Comparison of ENCODE assay signal across 17 cellular contexts in genomic region chr1:225707824-225708223, GRCh38. TPM values are rescaled to one million over a fixed set of nuclear protein-coding genes. Genes with fewer than 3 reads are reported as not detected.
A peak's percentile ranks its signal among the peaks of the same experiment; 100 is the strongest.
DNase-seq lines count a peak whose midpoint lies in the region; ATAC-seq and TF ChIP-seq lines count a peak whose summit lies in the region.
"Had no signal": no experiment of that assay in that cellular context is flagged by ENCODE, and none has a peak within 500 bp of the region (broad histone marks: within the 10 kb centered on the region; RNA-seq: fewer than 3 reads in every experiment).

No MANE protein-coding gene starts in this region.

- TF ChIP-seq CTCF in HEK293 (tag by site-specific recombination; IDR thresholded peaks at IDR 0.05) = no peak
- no peak for TF ChIP-seq CTCF in endodermal cell (conservative IDR thresholded peaks at IDR 0.05)
- no peak for TF ChIP-seq CTCF in neural progenitor cell (IDR thresholded peaks at IDR 0.05)

- ATAC-seq in HG03469 (IDR thresholded peaks at IDR 0.05; ENCODE audit: unreplicated experiment) (no peak), GM18502 (IDR thresholded peaks at IDR 0.05; ENCODE audit: poor library complexity, unreplicated experiment) (no peak)
- no peak for ATAC-seq in activated CD8-positive, alpha-beta T cell treated with anti-CD3 and anti-CD28 coated beads, Interleukin-2, amount 10 ng/mL, durations not matched to agents 7 days and 5 days
- no peak for ATAC-seq in stimulated activated naive B cell treated with anti-CD40 and anti-IgM and Interleukin-4, amounts not matched to agents 10 μg/mL and 1 μg/mL and 100 μg/mL, for 72 hours (replicated peaks)

- no peaks in the 10 kb centered on the region for H3K9me3 Mint-ChIP-seq in endodermal cell
- H3K9me3 Mint-ChIP-seq in neural progenitor cell = no peaks in the 10 kb centered on the region
- H3K9me3 Mint-ChIP-seq in activated CD8-positive, alpha-beta T cell treated with anti-CD3 and anti-CD28 coated beads, Interleukin-2, amount 10 ng/mL, durations not matched to agents 7 days and 5 days (ENCODE audit: insufficient read depth) = no peaks in the 10 kb centered on the region
- H3K9me3 Mint-ChIP-seq in stimulated activated naive B cell treated with anti-CD40 and anti-IgM and Interleukin-4, amounts not matched to agents 10 μg/mL and 1 μg/mL and 100 μg/mL, for 72 hours = no peaks in the 10 kb centered on the region
- H3K9me3 Mint-ChIP-seq: CD4-positive, alpha-beta T cell had no signal

- H3K4me3 ChIP-seq in HEK293 (ENCODE audit: low read depth, low read length) = no peak overlapping the region
- H3K4me3 ChIP-seq in endodermal cell (ENCODE audit: low read length) = no peak overlapping the region
- no peak overlapping the region for H3K4me3 ChIP-seq in neural progenitor cell

- DNase-seq in endodermal cell (no peak), neural progenitor cell (ENCODE audit: low spot score) (no peak)
- no peak for DNase-seq in activated CD8-positive, alpha-beta T cell treated with anti-CD3 and anti-CD28 coated beads, Interleukin-2, amount 10 ng/mL, durations not matched to agents 7 days and 5 days
- no peak for DNase-seq in stimulated activated naive B cell treated with anti-CD40 and anti-IgM and Interleukin-4, amounts not matched to agents 10 μg/mL and 1 μg/mL and 100 μg/mL, for 72 hours
- DNase-seq: C1 segment of cervical spinal cord; CD4-positive, alpha-beta T cell; COR-L47; DMS153; DMS79 treated with DMSO at 0.1 percent for 48 hours; EL; GDM1; HCEC 1CT; IMR-90 had no signal

- H3K27ac ChIP-seq in HEK293 (ENCODE audit: extremely low read depth, low read depth, low read length) (no peak overlapping the region), endodermal cell (ENCODE audit: low read depth, low read length) (peak overlapping the region; percentile 5), neural progenitor cell (no peak overlapping the region)

- no peaks in the 10 kb centered on the region for H3K27me3 ChIP-seq in endodermal cell (ENCODE audit: control insufficient read depth, insufficient read depth, low read length, poor library complexity, severe bottlenecking)
- no peaks in the 10 kb centered on the region for H3K27me3 ChIP-seq in neural progenitor cell

- no peaks in the 10 kb centered on the region for H3K79me2 ChIP-seq in neural progenitor cell (ENCODE audit: low read depth)

- H4K20me1 ChIP-seq in neural progenitor cell (ENCODE audit: low read depth) = no peaks in the 10 kb centered on the region

- H3K27ac Mint-ChIP-seq in endodermal cell (no peak overlapping the region), neural progenitor cell (no peak overlapping the region)
- no peak overlapping the region for H3K27ac Mint-ChIP-seq in activated CD8-positive, alpha-beta T cell treated with anti-CD3 and anti-CD28 coated beads, Interleukin-2, amount 10 ng/mL, durations not matched to agents 7 days and 5 days
- H3K27ac Mint-ChIP-seq in stimulated activated naive B cell treated with anti-CD40 and anti-IgM and Interleukin-4, amounts not matched to agents 10 μg/mL and 1 μg/mL and 100 μg/mL, for 72 hours = no peak overlapping the region
- H3K27ac Mint-ChIP-seq: B cell; CD4-positive, alpha-beta T cell had no signal

- H3K9ac ChIP-seq in endodermal cell (ENCODE audit: extremely low read depth, low read length, poor library complexity, severe bottlenecking) (no peak overlapping the region), neural progenitor cell (no peak overlapping the region)

- H3K9me3 ChIP-seq in HEK293 (ENCODE audit: control insufficient read depth, insufficient read depth, low read depth, low read length) (no peaks in the 10 kb centered on the region), endodermal cell (ENCODE audit: control insufficient read depth, low read length) (no peaks in the 10 kb centered on the region), neural progenitor cell (ENCODE audit: low read depth) (no peaks in the 10 kb centered on the region)

- H3K4me2 ChIP-seq in neural progenitor cell = peak overlapping the region; percentile 48

- H3K36me3 Mint-ChIP-seq in endodermal cell (ENCODE audit: low read depth) (no peaks in the 10 kb centered on the region), neural progenitor cell (no peaks in the 10 kb centered on the region)
- H3K36me3 Mint-ChIP-seq in activated CD8-positive, alpha-beta T cell treated with anti-CD3 and anti-CD28 coated beads, Interleukin-2, amount 10 ng/mL, durations not matched to agents 7 days and 5 days (ENCODE audit: low read depth) = no peaks in the 10 kb centered on the region
- no peaks in the 10 kb centered on the region for H3K36me3 Mint-ChIP-seq in stimulated activated naive B cell treated with anti-CD40 and anti-IgM and Interleukin-4, amounts not matched to agents 10 μg/mL and 1 μg/mL and 100 μg/mL, for 72 hours

- H3K4me1 Mint-ChIP-seq in endodermal cell (peaks cover 8% of the 10 kb centered on the region), neural progenitor cell (no peaks in the 10 kb centered on the region)
- no peaks in the 10 kb centered on the region for H3K4me1 Mint-ChIP-seq in activated CD8-positive, alpha-beta T cell treated with anti-CD3 and anti-CD28 coated beads, Interleukin-2, amount 10 ng/mL, durations not matched to agents 7 days and 5 days (ENCODE audit: low read depth)
- peaks cover 0 to 7% of the 10 kb centered on the region in 2 donors for H3K4me1 Mint-ChIP-seq in stimulated activated naive B cell treated with anti-CD40 and anti-IgM and Interleukin-4, amounts not matched to agents 10 μg/mL and 1 μg/mL and 100 μg/mL, for 72 hours
- H3K4me1 Mint-ChIP-seq: B cell had no signal

- peak overlapping the region; percentile 46 for H2AFZ ChIP-seq in neural progenitor cell (replicated peaks)

- peaks cover 9% of the 10 kb centered on the region for H3F3A ChIP-seq in neural progenitor cell (ENCODE audit: low read depth)

- CTCF ChIA-PET in HEK293 (lab: Yijun Ruan, JAX) = interaction anchor here (0.8 to 5.5 kb wide), 4 partner anchors 8 to 65 kb away, joined by 3 to 26 read pairs (median 3); no protein-coding TSS in a partner anchor
- CTCF ChIA-PET in activated CD8-positive, alpha-beta T cell treated with anti-CD3 and anti-CD28 coated beads, Interleukin-2, amount 10 ng/mL, durations not matched to agents 7 days and 5 days (lab: Charles Lee) = no interaction called here

- WGBS in endodermal cell (ENCODE audit: insufficient coverage in 1 of 2, insufficient read length in 1 of 2), 2 experiments = 71 to 83% methylated on average over 3 of the region's 3 CpGs

- H3K36me3 ChIP-seq in HEK293 (ENCODE audit: control insufficient read depth in 2 of 2, insufficient read depth in 1 of 2, low read length in 2 of 2) = no peaks in the 10 kb centered on the region
- H3K36me3 ChIP-seq in endodermal cell (ENCODE audit: control insufficient read depth, insufficient read depth, low read length) = no peaks in the 10 kb centered on the region
- no peaks in the 10 kb centered on the region for H3K36me3 ChIP-seq in neural progenitor cell

- H3K27me3 Mint-ChIP-seq in endodermal cell (ENCODE audit: insufficient read depth) (no peaks in the 10 kb centered on the region), neural progenitor cell (ENCODE audit: insufficient read depth, low read depth) (peaks cover 3% of the 10 kb centered on the region)
- peaks cover 3% of the 10 kb centered on the region for H3K27me3 Mint-ChIP-seq in activated CD8-positive, alpha-beta T cell treated with anti-CD3 and anti-CD28 coated beads, Interleukin-2, amount 10 ng/mL, durations not matched to agents 7 days and 5 days (ENCODE audit: low read depth)
- H3K27me3 Mint-ChIP-seq in stimulated activated naive B cell treated with anti-CD40 and anti-IgM and Interleukin-4, amounts not matched to agents 10 μg/mL and 1 μg/mL and 100 μg/mL, for 72 hours = no peaks in the 10 kb centered on the region

- H3K4me3 Mint-ChIP-seq in endodermal cell = no peak overlapping the region
- H3K4me3 Mint-ChIP-seq in neural progenitor cell = no peak overlapping the region
- no peak overlapping the region for H3K4me3 Mint-ChIP-seq in activated CD8-positive, alpha-beta T cell treated with anti-CD3 and anti-CD28 coated beads, Interleukin-2, amount 10 ng/mL, durations not matched to agents 7 days and 5 days
- no peak overlapping the region for H3K4me3 Mint-ChIP-seq in stimulated activated naive B cell treated with anti-CD40 and anti-IgM and Interleukin-4, amounts not matched to agents 10 μg/mL and 1 μg/mL and 100 μg/mL, for 72 hours
- H3K4me3 Mint-ChIP-seq: B cell; CD4-positive, alpha-beta T cell had no signal

- POLR2A ChIA-PET in HEK293 (lab: Yijun Ruan, JAX) = interaction anchor here (0.8 to 1.4 kb wide), 3 partner anchors 8 to 56 kb away, joined by 3 read pairs; no protein-coding TSS in a partner anchor
- POLR2A ChIA-PET in activated CD8-positive, alpha-beta T cell treated with anti-CD3 and anti-CD28 coated beads, Interleukin-2, amount 10 ng/mL, durations not matched to agents 7 days and 5 days (lab: Charles Lee) = no interaction called here

- H3K4me1 ChIP-seq in HEK293 (ENCODE audit: control insufficient read depth, insufficient read depth, low read length) (no peaks in the 10 kb centered on the region), endodermal cell (ENCODE audit: control insufficient read depth, insufficient read depth, low read length) (no peaks in the 10 kb centered on the region), neural progenitor cell (peaks cover 14% of the 10 kb centered on the region)

TF ChIP-seq in HEK293, 187 proteins besides CTCF, POLR2A, EP300 and RAD21:
- TF ChIP-seq ZNF114 (tag by site-specific recombination; IDR thresholded peaks at IDR 0.05) = no peak
- peak; percentile 69; the same call in 1 of the 2 replicates for TF ChIP-seq MZF1 (tag by site-specific recombination; IDR thresholded peaks at IDR 0.05; ENCODE audit: borderline replicate concordance)

RNA-seq across cellular contexts. Expression of gene ENAH, which starts 54.9 kb away (rescaled TPM):
- 100 to 1,000 TPM; 263 to 267 TPM for total RNA-seq in endodermal cell
- 152 TPM for polyA plus RNA-seq in endodermal cell (2013, experiment 1 of 2)
- polyA plus RNA-seq in endodermal cell (2013, experiment 2 of 2) = 153 TPM
- total RNA-seq in neural progenitor cell (ENCODE audit: low replicate concordance) = 230 and 346 TPM in 2 replicates
- not detected for total RNA-seq in activated CD8-positive, alpha-beta T cell treated with anti-CD3 and anti-CD28 coated beads, Interleukin-2, amount 10 ng/mL, durations not matched to agents 7 days and 5 days
- total RNA-seq: CD4-positive, alpha-beta T cell had no signal

Comparison
In these comparisons a context has a peak if more than half of its experiments do, and no peak if none do; other contexts are left out.
1. RNA of gene ENAH, which starts 54.9 kb away (total RNA-seq): 230 to 346 TPM in neural progenitor cell and 263 to 267 TPM in endodermal cell; not detected in activated CD8-positive, alpha-beta T cell treated with anti-CD3 and anti-CD28 coated beads, Interleukin-2, amount 10 ng/mL, durations not matched to agents 7 days and 5 days; every median in the first group is over 100 times any median in the second.